ENCODE assay signal across 8 cellular contexts in genomic region chr7:44073664-44074348, GRCh38. TPM values are rescaled to one million over a fixed set of nuclear protein-coding genes. Genes with fewer than 3 reads are reported as not detected.
DNase-seq lines count a peak whose midpoint lies in the region; ATAC-seq and TF ChIP-seq lines count a peak whose summit lies in the region.

No MANE protein-coding gene starts in this region.

- H3K27ac ChIP-seq in neural progenitor cell: no peak overlapping the region

- peak; percentile 49 for DNase-seq in activated naive CD4-positive, alpha-beta T cell treated with anti-CD3 and anti-CD28 coated beads for 36 hours
- DNase-seq in activated naive CD4-positive, alpha-beta T cell (lab: John Stamatoyannopoulos, UW): no peak
- DNase-seq in LHCN-M2 (ENCODE audit: low read depth) (peak; percentile 62), iris pigment epithelial cell (ENCODE audit: low read depth) (peak; percentile 79), neural progenitor cell (ENCODE audit: low spot score) (no peak)
- peak; percentile 61 for DNase-seq in activated naive CD8-positive, alpha-beta T cell treated with anti-CD3 and anti-CD28 coated beads, Interleukin-2, amount 50 U/mL, for 24 hours
- peak; percentile 52 to 57 for DNase-seq in stimulated activated CD8-positive, alpha-beta memory T cell treated with anti-CD3 and anti-CD28 coated beads, Interleukin-2, amount 100 ng/mL, for 48 hours (ENCODE audit: low read depth in 2 of 2)
- no peak for DNase-seq in activated CD4-positive, alpha-beta T cell treated with anti-CD3 and anti-CD28 coated beads, Interleukin-2, amount 50 U/mL, for 4 hours

- intact Hi-C loops in activated naive CD4-positive, alpha-beta T cell treated with anti-CD3 and anti-CD28 coated beads for 36 hours (cut with micrococcal nuclease): no loop called here

- peak overlapping the region; percentile 13 for H3K27ac Mint-ChIP-seq in activated naive CD4-positive, alpha-beta T cell treated with anti-CD3 and anti-CD28 coated beads for 36 hours
- peak overlapping the region; percentile 41 for H3K27ac Mint-ChIP-seq in activated naive CD8-positive, alpha-beta T cell treated with anti-CD3 and anti-CD28 coated beads, Interleukin-2, amount 50 U/mL, for 24 hours
- no peak overlapping the region for H3K27ac Mint-ChIP-seq in neural progenitor cell

- H3K36me3 Mint-ChIP-seq in activated naive CD4-positive, alpha-beta T cell treated with anti-CD3 and anti-CD28 coated beads for 36 hours (ENCODE audit: low read depth): peaks cover 32% of the 10 kb centered on the region
- peaks cover 41% of the 10 kb centered on the region for H3K36me3 Mint-ChIP-seq in activated naive CD8-positive, alpha-beta T cell treated with anti-CD3 and anti-CD28 coated beads, Interleukin-2, amount 50 U/mL, for 24 hours (ENCODE audit: low read depth)
- H3K36me3 Mint-ChIP-seq in neural progenitor cell: peaks cover 2% of the 10 kb centered on the region

- H3K4me3 Mint-ChIP-seq in activated naive CD4-positive, alpha-beta T cell treated with anti-CD3 and anti-CD28 coated beads for 36 hours: no peak overlapping the region
- H3K4me3 Mint-ChIP-seq in activated naive CD8-positive, alpha-beta T cell treated with anti-CD3 and anti-CD28 coated beads, Interleukin-2, amount 50 U/mL, for 24 hours: no peak overlapping the region
- H3K4me3 Mint-ChIP-seq in neural progenitor cell: no peak overlapping the region

- no peak overlapping the region for H3K9ac ChIP-seq in neural progenitor cell

- CTCF ChIA-PET in activated naive CD4-positive, alpha-beta T cell treated with anti-CD3 and anti-CD28 coated beads for 36 hours (lab: Charles Lee): no interaction called here

- H3K9me3 ChIP-seq in neural progenitor cell (ENCODE audit: low read depth): no peaks in the 10 kb centered on the region

- no peaks in the 10 kb centered on the region for H3K4me1 ChIP-seq in neural progenitor cell

- no peaks in the 10 kb centered on the region for H3K9me3 Mint-ChIP-seq in activated naive CD4-positive, alpha-beta T cell treated with anti-CD3 and anti-CD28 coated beads for 36 hours
- no peaks in the 10 kb centered on the region for H3K9me3 Mint-ChIP-seq in activated naive CD8-positive, alpha-beta T cell treated with anti-CD3 and anti-CD28 coated beads, Interleukin-2, amount 50 U/mL, for 24 hours
- no peaks in the 10 kb centered on the region for H3K9me3 Mint-ChIP-seq in neural progenitor cell

- no peak overlapping the region for H3K4me2 ChIP-seq in neural progenitor cell

- no peak overlapping the region for H2AFZ ChIP-seq in neural progenitor cell (replicated peaks)

- no peaks in the 10 kb centered on the region for H3K36me3 ChIP-seq in neural progenitor cell

- peaks cover 4% of the 10 kb centered on the region for H3K27me3 ChIP-seq in neural progenitor cell

- no peak overlapping the region for H3K4me3 ChIP-seq in neural progenitor cell

- no peaks in the 10 kb centered on the region for H3K79me2 ChIP-seq in neural progenitor cell (ENCODE audit: low read depth)

- peak; percentile 83 for ATAC-seq in activated naive CD8-positive, alpha-beta T cell treated with anti-CD3 and anti-CD28 coated beads, Interleukin-2, amount 50 U/mL, for 24 hours

- no peak for TF ChIP-seq CTCF in neural progenitor cell (IDR thresholded peaks at IDR 0.05)

- no peaks in the 10 kb centered on the region for H3K27me3 Mint-ChIP-seq in activated naive CD4-positive, alpha-beta T cell treated with anti-CD3 and anti-CD28 coated beads for 36 hours (ENCODE audit: low read depth)
- H3K27me3 Mint-ChIP-seq in activated naive CD8-positive, alpha-beta T cell treated with anti-CD3 and anti-CD28 coated beads, Interleukin-2, amount 50 U/mL, for 24 hours: no peaks in the 10 kb centered on the region
- peaks cover 6% of the 10 kb centered on the region for H3K27me3 Mint-ChIP-seq in neural progenitor cell (ENCODE audit: insufficient read depth, low read depth)

- H3F3A ChIP-seq in neural progenitor cell (ENCODE audit: low read depth): peaks cover 4% of the 10 kb centered on the region

- H3K4me1 Mint-ChIP-seq in activated naive CD4-positive, alpha-beta T cell treated with anti-CD3 and anti-CD28 coated beads for 36 hours (ENCODE audit: low read depth): peaks cover 11% of the 10 kb centered on the region
- H3K4me1 Mint-ChIP-seq in activated naive CD8-positive, alpha-beta T cell treated with anti-CD3 and anti-CD28 coated beads, Interleukin-2, amount 50 U/mL, for 24 hours: peaks cover 47% of the 10 kb centered on the region
- peaks cover 2% of the 10 kb centered on the region for H3K4me1 Mint-ChIP-seq in neural progenitor cell

- no peaks in the 10 kb centered on the region for H4K20me1 ChIP-seq in neural progenitor cell (ENCODE audit: low read depth)

RNA-seq across cellular contexts. Expression of gene PGAM2, which starts 8.4 kb away (rescaled TPM):
- under 1 TPM in 1 of 2 experiments, not detected in 1; 0.24 TPM for total RNA-seq in activated naive CD4-positive, alpha-beta T cell treated with anti-CD3 and anti-CD28 coated beads for 36 hours
- total RNA-seq in LHCN-M2 (2014; rRNA removed) (not detected in 2 replicates), neural progenitor cell (ENCODE audit: low replicate concordance) (11.2 and 11.3 TPM in 2 replicates)
- polyA plus RNA-seq in LHCN-M2 (2012): 0.61 TPM

RNA-seq across cellular contexts. Expression of gene POLM, which starts 8.5 kb away (rescaled TPM):
- 10 to 100 TPM; 27.1 to 29.4 TPM for total RNA-seq in activated naive CD4-positive, alpha-beta T cell treated with anti-CD3 and anti-CD28 coated beads for 36 hours
- total RNA-seq in LHCN-M2 (2014; rRNA removed): 18.4 and 19.4 TPM in 2 replicates
- 6.8 TPM for polyA plus RNA-seq in LHCN-M2 (2012)
- total RNA-seq in neural progenitor cell (ENCODE audit: low replicate concordance): 5.9 and 16.4 TPM in 2 replicates

RNA-seq across cellular contexts. Expression of gene DBNL, which starts 29.3 kb away (rescaled TPM):
- 10 to 100 TPM; 82.3 TPM for total RNA-seq in activated naive CD4-positive, alpha-beta T cell treated with anti-CD3 and anti-CD28 coated beads for 36 hours
- total RNA-seq in LHCN-M2 (2014; rRNA removed) (226 and 271 TPM in 2 replicates), neural progenitor cell (ENCODE audit: low replicate concordance) (31.4 and 59.5 TPM in 2 replicates)
- 199 TPM for polyA plus RNA-seq in LHCN-M2 (2012)

RNA-seq across cellular contexts. Expression of gene AEBP1, which starts 30.3 kb away (rescaled TPM):
- total RNA-seq in activated naive CD4-positive, alpha-beta T cell treated with anti-CD3 and anti-CD28 coated beads for 36 hours: 10 to 100 TPM; 10.1 to 10.8 TPM
- total RNA-seq in LHCN-M2 (2014; rRNA removed) (not detected in 2 replicates), neural progenitor cell (ENCODE audit: low replicate concordance) (4.5 and 16.7 TPM in 2 replicates)
- not detected for polyA plus RNA-seq in LHCN-M2 (2012)

RNA-seq across cellular contexts. Expression of gene POLD2, which starts 49.5 kb away (rescaled TPM):
- 100 to 1,000 TPM; 261 to 270 TPM for total RNA-seq in activated naive CD4-positive, alpha-beta T cell treated with anti-CD3 and anti-CD28 coated beads for 36 hours
- total RNA-seq in LHCN-M2 (2014; rRNA removed) (193 and 201 TPM in 2 replicates), neural progenitor cell (ENCODE audit: low replicate concordance) (126 and 232 TPM in 2 replicates)
- polyA plus RNA-seq in LHCN-M2 (2012): 235 TPM

Comparison
In these comparisons a context has a peak if more than half of its experiments do, and no peak if none do; other contexts are left out.
1. DNase-seq: peak in activated naive CD4-positive, alpha-beta T cell treated with anti-CD3 and anti-CD28 coated beads for 36 hours (single experiment), LHCN-M2 (single experiment), activated naive CD8-positive, alpha-beta T cell treated with anti-CD3 and anti-CD28 coated beads, Interleukin-2, amount 50 U/mL, for 24 hours (single experiment), iris pigment epithelial cell (single experiment) and stimulated activated CD8-positive, alpha-beta memory T cell treated with anti-CD3 and anti-CD28 coated beads, Interleukin-2, amount 100 ng/mL, for 48 hours (2 of 2); none in activated naive CD4-positive, alpha-beta T cell (0 of 4), neural progenitor cell (single experiment) and activated CD4-positive, alpha-beta T cell treated with anti-CD3 and anti-CD28 coated beads, Interleukin-2, amount 50 U/mL, for 4 hours (0 of 2).